ENCODE assay signal across 1 cellular context in the genomic region with DNA sequence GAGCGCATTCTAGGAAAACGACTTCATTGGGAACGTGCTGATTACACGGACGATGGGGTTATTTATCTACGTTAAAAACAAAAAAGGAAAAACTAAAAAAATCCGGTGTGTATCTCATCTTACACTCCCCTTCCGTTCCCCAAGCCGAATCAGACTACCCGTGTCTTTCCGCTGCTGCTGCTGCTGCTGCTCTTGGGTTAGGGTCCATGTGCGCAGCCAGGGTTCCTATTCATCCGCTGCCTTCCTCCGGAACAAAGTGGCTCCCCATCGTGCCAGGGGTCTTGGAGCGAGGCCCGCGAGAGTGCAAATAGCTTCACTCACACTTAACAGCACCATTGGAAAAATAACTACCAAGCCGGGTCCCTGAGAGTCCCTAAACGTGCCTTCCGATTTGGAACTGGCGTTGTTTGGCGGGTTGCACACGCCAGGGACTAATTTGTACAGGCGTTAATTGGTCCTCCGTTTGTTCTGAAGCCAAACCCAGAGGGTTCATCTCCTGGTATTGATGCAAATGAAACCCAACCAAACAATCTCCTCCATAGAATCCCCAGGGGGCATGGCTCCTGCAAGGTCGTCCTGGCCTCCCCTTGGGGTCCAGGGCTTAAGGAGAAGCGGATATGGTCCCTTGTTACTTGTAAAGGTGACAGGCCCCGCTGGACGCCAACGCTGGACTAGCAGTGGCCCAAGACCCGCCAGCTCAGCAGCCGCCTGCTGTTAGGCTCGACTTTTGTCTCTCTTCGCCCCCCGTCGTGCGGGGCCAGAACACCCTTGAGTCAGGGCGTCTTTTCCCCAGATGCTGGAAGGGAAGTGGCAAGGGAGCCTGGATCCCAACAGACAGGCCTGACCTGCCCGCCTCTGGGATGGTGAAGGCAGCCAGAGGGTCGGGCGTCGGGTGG.
TF ChIP-seq lines count a peak whose summit lies in the region.

No MANE protein-coding gene starts in this region.

TF ChIP-seq in GM23338, 12 proteins besides CTCF, POLR2A, EP300 and RAD21:
- peak; percentile 12 for TF ChIP-seq EZH2 (IDR thresholded peaks at IDR 0.05; ENCODE audit: low read depth, unreplicated experiment)
- TF ChIP-seq ZNF331 (CRISPR knock-in tag; IDR thresholded peaks at IDR 0.05; ENCODE audit: low read depth), result no peak
TF ChIP-seq in GM23338: peak in this region for 1.
